8 cellular contexts compared by ENCODE assay signal in genomic region chr9:113410207-113411158, GRCh38. TPM values are rescaled to one million over a fixed set of nuclear protein-coding genes. Genes with fewer than 3 reads are reported as not detected.
DNase-seq lines count a peak whose midpoint lies in the region; ATAC-seq and TF ChIP-seq lines count a peak whose summit lies in the region.

TSS of gene C9orf43 (plus strand) at chr9:113410747. CDS start at chr9:113413494, 2,747 bp downstream.
TSS of gene POLE3 (minus strand) at chr9:113410675. CDS start at chr9:113410293, 382 bp downstream.

- no peak within 1 kb of the TSS; the same call in 1 of the 2 replicates for H2AFZ ChIP-seq in OCI-LY1 (ENCODE audit: low read length)

- H3K9me2 ChIP-seq in OCI-LY1 (ENCODE audit: low read depth, low read length): no peaks in the 10 kb centered on the region

- no peaks in the 10 kb centered on the region for H4K20me1 ChIP-seq in OCI-LY1 (ENCODE audit: insufficient read depth, low read length)

- TF ChIP-seq CTCF in OCI-LY1 (IDR thresholded peaks at IDR 0.05; ENCODE audit: low read length): no peak
- TF ChIP-seq CTCF in epithelial cell of esophagus (IDR thresholded peaks at IDR 0.05; ENCODE audit: insufficient read depth, low read depth, low read length, missing control alignments): no peak

- ATAC-seq in GM21526 (IDR thresholded peaks at IDR 0.05; ENCODE audit: low FRiP score, unreplicated experiment): peak; percentile 89

- peaks cover 3% of the 10 kb centered on the region; the same call in 1 of the 2 replicates for H3F3A ChIP-seq in OCI-LY1 (ENCODE audit: insufficient read depth, low read length)

- peak within 1 kb of the TSS; percentile 78 for H3K4me2 ChIP-seq in OCI-LY1 (ENCODE audit: low read length)

- H3K9me3 ChIP-seq in OCI-LY1 (ENCODE audit: low read length) (no peaks in the 10 kb centered on the region), mononuclear cell (ENCODE audit: low read depth, low read length) (no peaks in the 10 kb centered on the region)

- H3K27me3 ChIP-seq in OCI-LY1 (ENCODE audit: insufficient read depth, low read length): no peaks in the 10 kb centered on the region
- no peaks in the 10 kb centered on the region for H3K27me3 ChIP-seq in mononuclear cell (ENCODE audit: insufficient read depth, low read length)

- peaks cover 30% of the 10 kb centered on the region for H3K36me3 ChIP-seq in OCI-LY1 (ENCODE audit: insufficient read depth, low read length)

- peak within 1 kb of the TSS; percentile 89 for H3K27ac ChIP-seq in OCI-LY1 (ENCODE audit: low read depth, low read length, poor library complexity, severe bottlenecking)

- peak; percentile 98 for DNase-seq in DMS 273 (lab: John Stamatoyannopoulos, UW; ENCODE audit: unreplicated experiment)
- peak; percentile 87 for DNase-seq in HuH-7 (ENCODE audit: low spot score)
- DNase-seq in activated T-cell treated with anti-CD3 and anti-CD28 coated beads for 24 hours (ENCODE audit: low read depth): peak; percentile 93
- peak; percentile 96 for DNase-seq in epithelial cell of esophagus (ENCODE audit: low read depth)
- peak; percentile 94 for DNase-seq in stimulated activated CD8-positive, alpha-beta memory T cell treated with anti-CD3 and anti-CD28 coated beads, Interleukin-2, amount 100 ng/mL, for 48 hours (ENCODE audit: low read depth in 2 of 2)

- peaks cover 8% of the 10 kb centered on the region for H3K79me2 ChIP-seq in OCI-LY1 (ENCODE audit: insufficient read depth, low read length)

- peak within 1 kb of the TSS; percentile 88 for H3K4me3 ChIP-seq in OCI-LY1 (ENCODE audit: low read depth, low read length, poor library complexity, severe bottlenecking)
- H3K4me3 ChIP-seq in epithelial cell of esophagus (ENCODE audit: low read length): peak within 1 kb of the TSS; percentile 67
- H3K4me3 ChIP-seq in mononuclear cell (ENCODE audit: low read length): peak within 1 kb of the TSS; percentile 69

- H3K4me1 ChIP-seq in OCI-LY1 (ENCODE audit: insufficient read depth, low read length, severe bottlenecking): peaks cover 36% of the 10 kb centered on the region
- H3K4me1 ChIP-seq in mononuclear cell (ENCODE audit: insufficient read depth, low read length): peaks cover 40% of the 10 kb centered on the region

- peak within 1 kb of the TSS; percentile 100 for H3K9ac ChIP-seq in OCI-LY1 (ENCODE audit: low read length)

RNA-seq across cellular contexts. Expression of gene C9orf43, which starts in this region (rescaled TPM):
- 0.21 TPM for total RNA-seq in mononuclear cell

RNA-seq across cellular contexts. Expression of gene POLE3, which starts in this region (rescaled TPM):
- 74.1 TPM for total RNA-seq in mononuclear cell

Comparison
In these comparisons a context has a peak if more than half of its experiments do, and no peak if none do; other contexts are left out.
1. Peak in every context shown above with its lines: DNase-seq, ATAC-seq, H3K4me3 ChIP-seq and H3K27ac ChIP-seq.